ENCODE assay signal across 26 cellular contexts in the genomic region with DNA sequence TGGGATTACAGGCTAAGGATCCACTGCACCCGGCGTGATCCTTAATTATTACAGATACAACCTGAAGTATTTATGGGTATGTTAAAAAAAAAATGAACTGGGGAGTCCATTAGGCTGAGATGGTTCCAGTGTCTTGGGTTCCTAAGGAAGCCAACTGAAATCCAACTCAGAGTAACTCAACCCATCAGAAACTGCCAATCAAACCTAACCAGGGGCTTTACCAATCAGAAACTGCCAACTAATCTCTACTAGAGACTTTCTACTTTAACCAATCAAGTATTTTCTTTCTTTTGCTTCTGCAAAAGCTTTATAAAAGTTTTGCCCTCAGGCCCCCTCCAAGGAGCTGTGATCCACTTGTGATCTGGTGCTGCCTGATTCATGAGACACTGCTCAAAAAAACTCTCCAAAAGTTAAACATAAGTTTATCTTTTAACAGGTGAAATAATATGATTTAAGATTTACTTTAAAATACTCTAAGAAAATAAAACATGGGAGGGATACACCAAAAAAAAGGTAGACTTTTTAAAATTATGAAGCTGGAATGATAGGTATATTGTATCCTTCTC.
"Had no signal": no experiment of that assay in that cellular context is flagged by ENCODE, and none has a peak within 500 bp of the region (broad histone marks: within the 10 kb centered on the region; RNA-seq: fewer than 3 reads in every experiment).

No MANE protein-coding gene starts in this region.

- H3K27me3 ChIP-seq: gastrocnemius medialis, right atrium auricular region, stomach, thyroid gland had no signal

- DNase-seq: effector CD4-positive, alpha-beta T cell; endodermal cell; foreskin fibroblast; gastrocnemius medialis; head of caudate nucleus; left ventricle myocardium superior; lower lobe of right lung; naive thymus-derived CD8-positive, alpha-beta T cell; nephron progenitor cell; nucleus accumbens; stimulated activated CD4-positive, alpha-beta T cell treated with anti-CD3 and anti-CD28 coated beads, Interleukin-12 subunit alpha, Interleukin-12 subunit beta, amount 100 ng/mL, for 4 hours; stimulated activated CD4-positive, alpha-beta T cell treated with anti-CD3 and anti-CD28 coated beads, Interleukin-2, amount 100 ng/mL, for 24 hours; stimulated activated CD4-positive, alpha-beta T cell treated with anti-CD3 and anti-CD28 coated beads, Interleukin-4, amount 100 ng/mL, for 24 hours; stimulated activated naive CD4-positive, alpha-beta T cell treated with Interleukin-2 at 50 U/mL for 16 hours; stomach; trophoblast cell had no signal

- H3K27ac Mint-ChIP-seq: endodermal cell, nephron progenitor cell had no signal

- H3K4me1 ChIP-seq: prostate gland, right atrium auricular region had no signal

- H3K36me3 ChIP-seq: gastrocnemius medialis, prostate gland, right atrium auricular region, thyroid gland had no signal

- H3K9me3 ChIP-seq: gastrocnemius medialis, lower lobe of right lung, prostate gland, right atrium auricular region, stomach, thyroid gland had no signal

- H3K4me3 ChIP-seq: coronary artery, gastrocnemius medialis, lower lobe of right lung, prostate gland, right atrium auricular region, smooth muscle cell, stomach, thyroid gland had no signal

- H3K27ac ChIP-seq: coronary artery, epithelial cell of prostate, gastrocnemius medialis, lower lobe of right lung, prostate gland, right atrium auricular region, stomach, thyroid gland had no signal

- H3K4me3 Mint-ChIP-seq: endodermal cell; naive thymus-derived CD8-positive, alpha-beta T cell; nephron progenitor cell; stimulated activated effector memory CD8-positive, alpha-beta T cell treated with anti-CD3 and anti-CD28 coated beads, Interleukin-12 subunit alpha, Interleukin-12 subunit beta, amount 100 ng/mL, for 72 hours had no signal

- FAIRE-seq: keratinocyte had no signal

- ATAC-seq: esophagus mucosa; gastrocnemius medialis; left ventricle myocardium superior; lower lobe of right lung; naive thymus-derived CD8-positive, alpha-beta T cell; sciatic nerve had no signal

- H3K9me3 Mint-ChIP-seq: endodermal cell; naive thymus-derived CD8-positive, alpha-beta T cell; stimulated activated effector memory CD8-positive, alpha-beta T cell treated with anti-CD3 and anti-CD28 coated beads, Interleukin-12 subunit alpha, Interleukin-12 subunit beta, amount 100 ng/mL, for 72 hours had no signal

- H3K27me3 Mint-ChIP-seq: naive thymus-derived CD8-positive, alpha-beta T cell had no signal
